Comparison of ENCODE assay signal across 5 cellular contexts in genomic region chr6:81238390-81238789, GRCh38.
"Had no signal": no experiment of that assay in that cellular context is flagged by ENCODE, and none has a peak within 500 bp of the region (broad histone marks: within the 10 kb centered on the region; RNA-seq: fewer than 3 reads in every experiment).

No MANE protein-coding gene starts in this region.

- H2AFZ ChIP-seq: GM23338 had no signal

- H3K4me2 ChIP-seq: GM23338 had no signal

- H3K4me3 ChIP-seq: GM23338, K562 had no signal

- DNase-seq: H9, HCEC 1CT, IMR-90 had no signal
